25 cellular contexts compared by ENCODE assay signal in the genomic region with DNA sequence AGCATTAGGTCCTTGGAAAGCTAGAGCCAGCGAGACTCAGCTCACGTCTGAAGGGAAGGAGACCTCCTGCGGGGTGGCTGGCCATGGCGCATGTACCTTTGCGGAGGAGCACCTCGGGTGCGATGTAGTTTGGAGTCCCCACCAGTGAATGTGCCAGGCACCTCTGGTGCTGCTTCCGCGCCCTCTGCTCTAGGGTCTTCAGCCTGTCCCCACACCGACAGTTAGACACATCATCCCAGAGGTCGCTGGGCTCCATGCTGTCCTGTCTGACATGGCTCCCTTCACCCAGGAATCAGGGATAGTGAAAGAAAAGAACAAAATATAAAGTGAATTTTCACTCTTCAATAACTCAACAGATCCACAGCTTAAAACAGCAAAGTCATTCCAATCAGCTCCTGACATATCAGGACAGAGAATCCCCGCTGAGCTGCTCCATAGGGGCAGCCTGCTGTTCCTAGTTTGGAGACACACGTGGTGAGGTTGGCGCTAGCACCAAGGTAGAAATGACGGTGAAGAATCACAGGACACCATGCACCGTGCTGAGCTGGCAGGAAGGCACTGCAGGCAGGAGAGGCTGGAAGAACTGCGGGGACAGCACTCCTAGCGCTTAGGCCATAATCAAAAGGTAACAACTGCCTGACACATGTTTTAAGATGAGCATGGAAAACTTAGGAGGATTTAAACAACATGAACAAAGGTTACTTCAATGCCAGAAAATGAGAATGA.
"Had no signal": no experiment of that assay in that cellular context is flagged by ENCODE, and none has a peak within 500 bp of the region (broad histone marks: within the 10 kb centered on the region; RNA-seq: fewer than 3 reads in every experiment).

No MANE protein-coding gene starts in this region.

- FAIRE-seq: endothelial cell of umbilical vein, small intestine had no signal

- H3K4me3 Mint-ChIP-seq: activated CD4-positive, alpha-beta T cell treated with anti-CD3 and anti-CD28 coated beads, Interleukin-2, amount 10 ng/mL, durations not matched to agents 7 days and 5 days; activated CD8-positive, alpha-beta T cell treated with anti-CD3 and anti-CD28 coated beads, Interleukin-2, amount 10 ng/mL, durations not matched to agents 7 days and 5 days; activated naive CD8-positive, alpha-beta T cell treated with anti-CD3 and anti-CD28 coated beads, Interleukin-2, amount 50 U/mL, for 24 hours; activated T-helper 1 cell treated with anti-CD3 and anti-CD28 coated beads, Interleukin-12 subunit alpha, Interleukin-12 subunit beta, Interleukin-2, Interleukin-4 antibody, amounts not matched to agents 30 ng/mL and 10 ng/mL and 1 ng/mL, durations not matched to agents 14 hours and 24 hours and 36 hours; dendritic cell treated with granulocyte-macrophage colony-stimulating factor and Interleukin-4, amounts not matched to agents 40 ng/mL and 50 ng/mL, for 4 days; naive B cell; stimulated activated effector memory CD8-positive, alpha-beta T cell treated with anti-CD3 and anti-CD28 coated beads, Interleukin-12 subunit alpha, Interleukin-12 subunit beta, amount 100 ng/mL, for 72 hours; stimulated activated naive CD8-positive, alpha-beta T cell treated with anti-CD3 and anti-CD28 coated beads, Interleukin-15, amount 100 ng/mL, for 72 hours; T-helper 2 cell treated with Interferon-gamma antibody and Interleukin-4, amounts not matched to agents 5 μg/mL and 100 μg/mL, for 36 hours had no signal

- H3K4me3 ChIP-seq: right lobe of liver, tibial artery, uterus had no signal

- H3K4me1 Mint-ChIP-seq: naive B cell; stimulated activated effector memory CD8-positive, alpha-beta T cell treated with anti-CD3 and anti-CD28 coated beads, Interleukin-12 subunit alpha, Interleukin-12 subunit beta, amount 100 ng/mL, for 72 hours; stimulated activated naive CD8-positive, alpha-beta T cell treated with anti-CD3 and anti-CD28 coated beads, Interleukin-15, amount 100 ng/mL, for 72 hours had no signal

- H3K9me3 Mint-ChIP-seq: activated CD4-positive, alpha-beta T cell treated with anti-CD3 and anti-CD28 coated beads, Interleukin-2, amount 10 ng/mL, durations not matched to agents 7 days and 5 days; activated naive CD8-positive, alpha-beta T cell treated with anti-CD3 and anti-CD28 coated beads, Interleukin-2, amount 50 U/mL, for 24 hours; activated T-helper 1 cell treated with anti-CD3 and anti-CD28 coated beads, Interleukin-12 subunit alpha, Interleukin-12 subunit beta, Interleukin-2, Interleukin-4 antibody, amounts not matched to agents 30 ng/mL and 10 ng/mL and 1 ng/mL, durations not matched to agents 14 hours and 24 hours and 36 hours; dendritic cell treated with granulocyte-macrophage colony-stimulating factor and Interleukin-4, amounts not matched to agents 40 ng/mL and 50 ng/mL, for 4 days; naive B cell; stimulated activated effector memory CD8-positive, alpha-beta T cell treated with anti-CD3 and anti-CD28 coated beads, Interleukin-12 subunit alpha, Interleukin-12 subunit beta, amount 100 ng/mL, for 72 hours; stimulated activated naive CD8-positive, alpha-beta T cell treated with anti-CD3 and anti-CD28 coated beads, Interleukin-15, amount 100 ng/mL, for 72 hours; T-helper 2 cell treated with Interferon-gamma antibody and Interleukin-4, amounts not matched to agents 5 μg/mL and 100 μg/mL, for 36 hours had no signal

- H3K27ac Mint-ChIP-seq: activated CD4-positive, alpha-beta T cell treated with anti-CD3 and anti-CD28 coated beads, Interleukin-2, amount 10 ng/mL, durations not matched to agents 7 days and 5 days; activated CD8-positive, alpha-beta T cell treated with anti-CD3 and anti-CD28 coated beads, Interleukin-2, amount 10 ng/mL, durations not matched to agents 7 days and 5 days; activated naive CD8-positive, alpha-beta T cell treated with anti-CD3 and anti-CD28 coated beads, Interleukin-2, amount 50 U/mL, for 24 hours; activated T-helper 1 cell treated with anti-CD3 and anti-CD28 coated beads, Interleukin-12 subunit alpha, Interleukin-12 subunit beta, Interleukin-2, Interleukin-4 antibody, amounts not matched to agents 30 ng/mL and 10 ng/mL and 1 ng/mL, durations not matched to agents 14 hours and 24 hours and 36 hours; dendritic cell treated with granulocyte-macrophage colony-stimulating factor and Interleukin-4, amounts not matched to agents 40 ng/mL and 50 ng/mL, for 4 days; naive B cell; stimulated activated effector memory CD8-positive, alpha-beta T cell treated with anti-CD3 and anti-CD28 coated beads, Interleukin-12 subunit alpha, Interleukin-12 subunit beta, amount 100 ng/mL, for 72 hours; stimulated activated naive CD8-positive, alpha-beta T cell treated with anti-CD3 and anti-CD28 coated beads, Interleukin-15, amount 100 ng/mL, for 72 hours; T-helper 2 cell treated with Interferon-gamma antibody and Interleukin-4, amounts not matched to agents 5 μg/mL and 100 μg/mL, for 36 hours had no signal

- H3K9me3 ChIP-seq: right lobe of liver, tibial artery, uterus had no signal

- H3K27ac ChIP-seq: right lobe of liver, tibial artery, uterus, VCaP had no signal

- H3K36me3 ChIP-seq: uterus had no signal

- H3K4me1 ChIP-seq: right lobe of liver, tibial artery, uterus had no signal

- H3K27me3 ChIP-seq: right lobe of liver, tibial artery, uterus had no signal

- DNase-seq: activated CD4-positive, alpha-beta T cell treated with anti-CD3 and anti-CD28 coated beads, Interleukin-2, amount 10 ng/mL, durations not matched to agents 7 days and 5 days; activated CD4-positive, CD25-positive, alpha-beta regulatory T cell treated with anti-CD3 and anti-CD28 coated beads, Interleukin-2, amount 50 U/mL, for 72 hours; activated CD8-positive, alpha-beta T cell treated with anti-CD3 and anti-CD28 coated beads, Interleukin-2, amount 10 ng/mL, durations not matched to agents 7 days and 5 days; activated gamma-delta T cell; activated naive CD4-positive, alpha-beta T cell treated with anti-CD3 and anti-CD28 coated beads, Interleukin-2, amount 50 U/mL, for 16 hours; activated naive CD8-positive, alpha-beta T cell treated with anti-CD3 and anti-CD28 coated beads, Interleukin-2, amount 50 U/mL, for 24 hours; effector memory CD4-positive, alpha-beta T cell; foreskin melanocyte; hippocampal formation; mesenchymal stem cell; naive B cell; occipital lobe; right lobe of liver; small intestine; stimulated activated CD4-positive, alpha-beta T cell treated with anti-CD3 and anti-CD28 coated beads, Interleukin-2, amount 100 ng/mL, for 24 hours; stimulated activated naive CD8-positive, alpha-beta T cell treated with anti-CD3 and anti-CD28 coated beads, Interleukin-15, amount 100 ng/mL, for 72 hours; tibial artery; uterus had no signal

- ATAC-seq: activated CD8-positive, alpha-beta T cell treated with anti-CD3 and anti-CD28 coated beads, Interleukin-2, amount 10 ng/mL, durations not matched to agents 7 days and 5 days; activated naive CD8-positive, alpha-beta T cell treated with anti-CD3 and anti-CD28 coated beads, Interleukin-2, amount 50 U/mL, for 24 hours; esophagus mucosa; right lobe of liver; stimulated activated effector memory CD8-positive, alpha-beta T cell treated with anti-CD3 and anti-CD28 coated beads, Interleukin-12 subunit alpha, Interleukin-12 subunit beta, amount 100 ng/mL, for 72 hours; stimulated activated naive CD8-positive, alpha-beta T cell treated with anti-CD3 and anti-CD28 coated beads, Interleukin-15, amount 100 ng/mL, for 72 hours had no signal

- H3K27me3 Mint-ChIP-seq: activated CD4-positive, alpha-beta T cell treated with anti-CD3 and anti-CD28 coated beads, Interleukin-2, amount 10 ng/mL, durations not matched to agents 7 days and 5 days; activated naive CD8-positive, alpha-beta T cell treated with anti-CD3 and anti-CD28 coated beads, Interleukin-2, amount 50 U/mL, for 24 hours; dendritic cell treated with granulocyte-macrophage colony-stimulating factor and Interleukin-4, amounts not matched to agents 40 ng/mL and 50 ng/mL, for 4 days; naive B cell; stimulated activated naive CD8-positive, alpha-beta T cell treated with anti-CD3 and anti-CD28 coated beads, Interleukin-15, amount 100 ng/mL, for 72 hours had no signal
